Comparison of ENCODE assay signal across 9 cellular contexts in genomic region chr12:118370601-118371000, GRCh38. TPM values are rescaled to one million over a fixed set of nuclear protein-coding genes. Genes with fewer than 3 reads are reported as not detected.
A peak's percentile ranks its signal among the peaks of the same experiment; 100 is the strongest.
DNase-seq lines count a peak whose midpoint lies in the region; ATAC-seq, FAIRE-seq and TF ChIP-seq lines count a peak whose summit lies in the region.
"Had no signal": no experiment of that assay in that cellular context is flagged by ENCODE, and none has a peak within 500 bp of the region (broad histone marks: within the 10 kb centered on the region; RNA-seq: fewer than 3 reads in every experiment).

No MANE protein-coding gene starts in this region.

- no peaks in the 10 kb centered on the region for H3K9me3 Mint-ChIP-seq in activated T-cell treated with anti-CD3 and anti-CD28 coated beads, Interleukin-2, amount 50 U/mL, for 4 hours
- H3K9me3 Mint-ChIP-seq in activated T-helper 2 cell treated with anti-CD3 and anti-CD28 coated beads, Interferon-gamma antibody, Interleukin-2, Interleukin-4, amounts not matched to agents 10 μg/mL and 5 μg/mL and 100 μg/mL, durations not matched to agents 14 hours and 24 hours and 36 hours, result no peaks in the 10 kb centered on the region
- no peaks in the 10 kb centered on the region for H3K9me3 Mint-ChIP-seq in immature natural killer cell

- no peak overlapping the region for H3K9ac ChIP-seq in stomach smooth muscle (ENCODE audit: low read length in 2 of 2)

- H3K27ac ChIP-seq in stomach smooth muscle (ENCODE audit: low read length), result no peak overlapping the region
- H3K27ac ChIP-seq: SJSA1 had no signal

- intact Hi-C loops in activated T-helper 2 cell treated with anti-CD3 and anti-CD28 coated beads, Interferon-gamma antibody, Interleukin-2, Interleukin-4, amounts not matched to agents 10 μg/mL and 5 μg/mL and 100 μg/mL, durations not matched to agents 14 hours and 24 hours and 36 hours (cut with micrococcal nuclease), result loop anchor here (10.0 kb wide), 1 partner anchor 1294 kb away; the partner anchor contains the start of gene PRKAB1

- TF ChIP-seq POLR2A in GM12891 (IDR thresholded peaks at IDR 0.05; ENCODE audit: low read depth, low read length), result no peak

- H3K27ac Mint-ChIP-seq in activated T-helper 2 cell treated with anti-CD3 and anti-CD28 coated beads, Interferon-gamma antibody, Interleukin-2, Interleukin-4, amounts not matched to agents 10 μg/mL and 5 μg/mL and 100 μg/mL, durations not matched to agents 14 hours and 24 hours and 36 hours, result no peak overlapping the region
- H3K27ac Mint-ChIP-seq in immature natural killer cell, result peak overlapping the region in 4 of 6 donors; percentile 13 to 83 (median 69)

- no peaks in the 10 kb centered on the region for H3K9me3 ChIP-seq in stomach smooth muscle (ENCODE audit: control insufficient read depth in 2 of 2, low read length in 2 of 2)
- H3K9me3 ChIP-seq: SJSA1 had no signal

- peak overlapping the region; percentile 93 for H3K4me3 Mint-ChIP-seq in activated T-cell treated with anti-CD3 and anti-CD28 coated beads, Interleukin-2, amount 50 U/mL, for 4 hours
- H3K4me3 Mint-ChIP-seq in activated T-helper 2 cell treated with anti-CD3 and anti-CD28 coated beads, Interferon-gamma antibody, Interleukin-2, Interleukin-4, amounts not matched to agents 10 μg/mL and 5 μg/mL and 100 μg/mL, durations not matched to agents 14 hours and 24 hours and 36 hours (ENCODE audit: low read depth), result peak overlapping the region; percentile 89
- peak overlapping the region; percentile 92 to 96 (median 94) for H3K4me3 Mint-ChIP-seq in immature natural killer cell

- H3K4me1 ChIP-seq in stomach smooth muscle (ENCODE audit: control insufficient read depth, insufficient read depth, low read length), result peaks cover 14% of the 10 kb centered on the region

- H3K4me1 Mint-ChIP-seq in activated T-cell treated with anti-CD3 and anti-CD28 coated beads, Interleukin-2, amount 50 U/mL, for 4 hours (ENCODE audit: low read depth), result peaks cover 34% of the 10 kb centered on the region
- peaks cover 33% of the 10 kb centered on the region for H3K4me1 Mint-ChIP-seq in activated T-helper 2 cell treated with anti-CD3 and anti-CD28 coated beads, Interferon-gamma antibody, Interleukin-2, Interleukin-4, amounts not matched to agents 10 μg/mL and 5 μg/mL and 100 μg/mL, durations not matched to agents 14 hours and 24 hours and 36 hours (ENCODE audit: low read depth)
- peaks cover 38 to 58% of the 10 kb centered on the region in 2 donors for H3K4me1 Mint-ChIP-seq in immature natural killer cell

- in situ Hi-C loops in GM13977 (cut with MboI; ENCODE audit: low pct_unique_long_range_greater_than_20kb, low sequenced_read_pairs, unreplicated experiment), result no loop called here

- no peak for TF ChIP-seq CTCF in GM13977 (IDR thresholded peaks at IDR 0.05; ENCODE audit: extremely low read depth, insufficient read depth, missing control alignments)

- no peaks in the 10 kb centered on the region for H3K27me3 ChIP-seq in stomach smooth muscle (ENCODE audit: control insufficient read depth in 1 of 2, insufficient read depth in 2 of 2, low read length in 2 of 2)
- H3K27me3 ChIP-seq: SJSA1 had no signal

- H3K27me3 Mint-ChIP-seq in activated T-cell treated with anti-CD3 and anti-CD28 coated beads, Interleukin-2, amount 50 U/mL, for 4 hours (ENCODE audit: low read depth), result no peaks in the 10 kb centered on the region
- peaks cover 15% of the 10 kb centered on the region for H3K27me3 Mint-ChIP-seq in activated T-helper 2 cell treated with anti-CD3 and anti-CD28 coated beads, Interferon-gamma antibody, Interleukin-2, Interleukin-4, amounts not matched to agents 10 μg/mL and 5 μg/mL and 100 μg/mL, durations not matched to agents 14 hours and 24 hours and 36 hours (ENCODE audit: low read depth)
- H3K27me3 Mint-ChIP-seq in immature natural killer cell (ENCODE audit: low read depth in 3 of 3), result peaks cover 0 to 9% (median 7%) of the 10 kb centered on the region in 3 donors

- H3K36me3 Mint-ChIP-seq in activated T-cell treated with anti-CD3 and anti-CD28 coated beads, Interleukin-2, amount 50 U/mL, for 4 hours (ENCODE audit: insufficient read depth), result no peaks in the 10 kb centered on the region
- H3K36me3 Mint-ChIP-seq in activated T-helper 2 cell treated with anti-CD3 and anti-CD28 coated beads, Interferon-gamma antibody, Interleukin-2, Interleukin-4, amounts not matched to agents 10 μg/mL and 5 μg/mL and 100 μg/mL, durations not matched to agents 14 hours and 24 hours and 36 hours (ENCODE audit: low read depth), result peaks cover 6% of the 10 kb centered on the region
- no peaks in the 10 kb centered on the region for H3K36me3 Mint-ChIP-seq in immature natural killer cell

- H3K36me3 ChIP-seq in stomach smooth muscle (ENCODE audit: control insufficient read depth in 2 of 2, insufficient read depth in 2 of 2, low read length in 2 of 2), result no peaks in the 10 kb centered on the region

- no peak for DNase-seq in activated T-cell treated with anti-CD3 and anti-CD28 coated beads, Interleukin-2, amount 50 U/mL, for 4 hours
- DNase-seq in activated T-cell treated with anti-CD3 and anti-CD28 coated beads, Interleukin-2, amount 50 U/mL, for 48 hours, result no peak
- DNase-seq in activated T-helper 2 cell treated with anti-CD3 and anti-CD28 coated beads, Interferon-gamma antibody, Interleukin-2, Interleukin-4, amounts not matched to agents 10 μg/mL and 5 μg/mL and 100 μg/mL, durations not matched to agents 14 hours and 24 hours and 36 hours (ENCODE audit: low spot score), result no peak
- DNase-seq in immature natural killer cell, result no peak
- no peak for DNase-seq in GM12891 (ENCODE audit: insufficient read length, low spot score)
- no peak for DNase-seq in GM13977 (ENCODE audit: low spot score)

- no peak for ATAC-seq in activated T-cell treated with anti-CD3 and anti-CD28 coated beads, Interleukin-2, amount 50 U/mL, for 4 hours
- ATAC-seq in HG03439 (IDR thresholded peaks at IDR 0.05; ENCODE audit: unreplicated experiment), result no peak

- H3K4me3 ChIP-seq in stomach smooth muscle (ENCODE audit: low read length in 2 of 2), result peak overlapping the region; percentile 84 to 91

- no peak for FAIRE-seq in GM12891 (lab: Jason Lieb, UNC)

TF ChIP-seq in GM12891, 5 proteins besides CTCF, POLR2A, EP300 and RAD21:
- no peak for TF ChIP-seq SPI1 (IDR thresholded peaks at IDR 0.05; ENCODE audit: low read depth, low read length)
- TF ChIP-seq POLR2AphosphoS5 (IDR thresholded peaks at IDR 0.05; ENCODE audit: low read depth, low read length), result no peak
- TF ChIP-seq POU2F2 (IDR thresholded peaks at IDR 0.05; ENCODE audit: low read depth, low read length), result no peak
- no peak for TF ChIP-seq TAF1 (IDR thresholded peaks at IDR 0.05; ENCODE audit: low read depth, low read length)
- TF ChIP-seq PAX5 (IDR thresholded peaks at IDR 0.05; ENCODE audit: insufficient read depth, low read length, severe bottlenecking), result no peak
TF ChIP-seq in GM12891: peak in this region for 0.

RNA-seq across cellular contexts. Expression of gene TAOK3, which starts 2.1 kb away (rescaled TPM):
- 10 to 100 TPM; 39.8 to 46.5 (median 43.9) TPM for total RNA-seq in activated T-cell treated with anti-CD3 and anti-CD28 coated beads, Interleukin-2, amount 50 U/mL, for 4 hours
- 52.4 and 57.0 TPM in 2 replicates for total RNA-seq in activated T-helper 2 cell treated with anti-CD3 and anti-CD28 coated beads, Interferon-gamma antibody, Interleukin-2, Interleukin-4, amounts not matched to agents 10 μg/mL and 5 μg/mL and 100 μg/mL, durations not matched to agents 14 hours and 24 hours and 36 hours
- 100 to 1,000 TPM in 1 of 3 donors, 10 to 100 TPM in 2; 62.1 to 162 (median 75.4) TPM for polyA plus RNA-seq in immature natural killer cell
- polyA plus RNA-seq in GM12891 (2012; ENCODE audit: low read depth, missing spikeins), result 37.2 TPM

RNA-seq across cellular contexts. Expression of gene SUDS3, which starts 5.8 kb away (rescaled TPM):
- total RNA-seq in activated T-cell treated with anti-CD3 and anti-CD28 coated beads, Interleukin-2, amount 50 U/mL, for 4 hours, result 10 to 100 TPM; 20.5 to 22.8 (median 21.0) TPM
- total RNA-seq in activated T-helper 2 cell treated with anti-CD3 and anti-CD28 coated beads, Interferon-gamma antibody, Interleukin-2, Interleukin-4, amounts not matched to agents 10 μg/mL and 5 μg/mL and 100 μg/mL, durations not matched to agents 14 hours and 24 hours and 36 hours, result 23.5 and 23.7 TPM in 2 replicates
- polyA plus RNA-seq in immature natural killer cell, result 10 to 100 TPM; 12.2 to 13.0 (median 12.5) TPM
- polyA plus RNA-seq in GM12891 (2012; ENCODE audit: low read depth, missing spikeins), result 10.7 TPM
